ENCODE assay signal across 2 cellular contexts in genomic region chr14:75474122-75474521, GRCh38. TPM values are rescaled to one million over a fixed set of nuclear protein-coding genes. Genes with fewer than 3 reads are reported as not detected.
"Had no signal": no experiment of that assay in that cellular context is flagged by ENCODE, and none has a peak within 500 bp of the region (broad histone marks: within the 10 kb centered on the region; RNA-seq: fewer than 3 reads in every experiment).

No MANE protein-coding gene starts in this region.

RNA-seq across cellular contexts. Expression of gene BATF, which starts 48.1 kb away (rescaled TPM):
- total RNA-seq: ascending aorta, body of pancreas had no signal
